ENCODE assay signal across 22 cellular contexts in the genomic region with DNA sequence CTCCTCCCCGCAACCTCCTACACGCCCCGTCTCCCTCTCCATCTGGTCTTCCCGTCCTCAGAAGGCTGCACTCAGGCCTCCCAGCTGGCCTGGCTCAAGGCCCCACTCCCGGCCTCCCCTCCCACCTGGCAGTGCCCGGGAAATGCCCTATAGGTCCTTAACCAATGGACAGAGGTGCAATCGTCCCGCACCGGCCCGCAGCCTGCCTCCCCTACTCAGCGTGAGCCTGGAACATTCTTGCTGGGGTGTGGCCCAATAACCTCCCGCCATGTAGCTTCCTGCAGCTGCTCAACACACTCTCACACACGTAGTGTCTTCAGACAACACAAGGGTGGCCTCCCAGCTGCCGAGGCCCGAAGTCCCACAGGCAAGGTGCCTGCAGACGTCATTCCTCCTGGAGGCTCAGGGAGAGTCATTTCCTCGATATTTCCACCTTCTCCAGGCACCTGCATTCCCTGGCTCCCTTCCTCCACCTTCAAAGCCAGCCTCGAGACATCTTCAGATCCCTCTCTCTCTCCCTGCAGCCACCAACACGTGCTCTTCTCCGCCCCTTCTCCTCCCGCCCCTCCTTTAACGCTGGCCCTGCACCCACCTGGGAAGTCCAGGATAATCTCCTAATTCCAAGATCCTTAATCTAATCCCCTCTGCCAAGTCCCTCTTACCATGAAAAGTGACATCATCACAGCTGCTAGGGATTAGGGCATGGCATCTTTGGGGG. TPM values are rescaled to one million over a fixed set of nuclear protein-coding genes. Genes with fewer than 3 reads are reported as not detected.
DNase-seq lines count a peak whose midpoint lies in the region; ATAC-seq and TF ChIP-seq lines count a peak whose summit lies in the region.
"Had no signal": no experiment of that assay in that cellular context is flagged by ENCODE, and none has a peak within 500 bp of the region (broad histone marks: within the 10 kb centered on the region; RNA-seq: fewer than 3 reads in every experiment).

No MANE protein-coding gene starts in this region.

- no peak overlapping the region for H3K4me3 ChIP-seq in cardiac fibroblast (replicated peaks in 1 of 2; ENCODE audit: low read depth in 2 of 2, low read length in 2 of 2)
- H3K4me3 ChIP-seq: heart right ventricle, SJSA1, tibial nerve had no signal

- H3K27me3 Mint-ChIP-seq in progenitor cell of endocrine pancreas, result peaks cover 35% of the 10 kb centered on the region

- no peaks in the 10 kb centered on the region for H3K9me3 Mint-ChIP-seq in progenitor cell of endocrine pancreas (ENCODE audit: low read depth)
- H3K9me3 Mint-ChIP-seq: activated T-helper 2 cell treated with anti-CD3 and anti-CD28 coated beads, Interferon-gamma antibody, Interleukin-2, Interleukin-4, amounts not matched to agents 10 μg/mL and 5 μg/mL and 100 μg/mL, durations not matched to agents 14 hours and 24 hours and 36 hours; T-helper 2 cell treated with Interferon-gamma antibody and Interleukin-4, amounts not matched to agents 5 μg/mL and 100 μg/mL, for 36 hours had no signal

- no peak overlapping the region for H3K27ac Mint-ChIP-seq in progenitor cell of endocrine pancreas
- H3K27ac Mint-ChIP-seq: activated T-helper 2 cell treated with anti-CD3 and anti-CD28 coated beads, Interferon-gamma antibody, Interleukin-2, Interleukin-4, amounts not matched to agents 10 μg/mL and 5 μg/mL and 100 μg/mL, durations not matched to agents 14 hours and 24 hours and 36 hours; T-helper 2 cell treated with Interferon-gamma antibody and Interleukin-4, amounts not matched to agents 5 μg/mL and 100 μg/mL, for 36 hours had no signal

- H3K4me1 Mint-ChIP-seq in progenitor cell of endocrine pancreas (ENCODE audit: low read depth), result peaks cover 4% of the 10 kb centered on the region

- no peak for TF ChIP-seq EP300 in Ishikawa (IDR thresholded peaks at IDR 0.05; ENCODE audit: borderline replicate concordance)

- no peak for TF ChIP-seq RAD21 in Ishikawa (IDR thresholded peaks at IDR 0.05; ENCODE audit: low read depth)

- DNase-seq in DMS53 (lab: John Stamatoyannopoulos, UW) (peak; percentile 19), DMS53 treated with DMSO at 0.1 percent for 48 hours (lab: John Stamatoyannopoulos, UW; ENCODE audit: unreplicated experiment) (no peak), cardiac fibroblast (ENCODE audit: low read depth in 2 of 2) (peak; percentile 5 to 9), myocyte (ENCODE audit: low read depth) (peak; percentile 68), progenitor cell of endocrine pancreas (ENCODE audit: low spot score, unreplicated experiment) (no peak)
- DNase-seq: activated CD4-positive, alpha-beta T cell treated with anti-CD3 and anti-CD28 coated beads for 1 hour; central memory CD4-positive, alpha-beta T cell; DMS79 treated with DMSO at 0.1 percent for 48 hours; effector CD8-positive, alpha-beta T cell; heart right ventricle; IMR-90; mesenchymal stem cell; MV-4-11; NCI-H1930; stimulated activated naive CD4-positive, alpha-beta T cell had no signal

- no peaks in the 10 kb centered on the region for H3K36me3 Mint-ChIP-seq in progenitor cell of endocrine pancreas (ENCODE audit: insufficient read depth)

- no peak for TF ChIP-seq POLR2A in GM18505 (IDR thresholded peaks at IDR 0.05; ENCODE audit: borderline replicate concordance, extremely low read depth, insufficient read depth, insufficient read length)

- H3K4me3 Mint-ChIP-seq in progenitor cell of endocrine pancreas (ENCODE audit: low read depth), result no peak overlapping the region
- H3K4me3 Mint-ChIP-seq: T-helper 2 cell treated with Interferon-gamma antibody and Interleukin-4, amounts not matched to agents 5 μg/mL and 100 μg/mL, for 36 hours had no signal

- TF ChIP-seq CTCF in cardiac fibroblast (IDR thresholded peaks at IDR 0.05; ENCODE audit: low read depth, low read length) (no peak), progenitor cell of endocrine pancreas (IDR thresholded peaks at IDR 0.05; ENCODE audit: unreplicated experiment) (no peak)

- ATAC-seq in HG03175 (IDR thresholded peaks at IDR 0.05; ENCODE audit: unreplicated experiment), result no peak
- no peak for ATAC-seq in GM18505 (IDR thresholded peaks at IDR 0.05; ENCODE audit: unreplicated experiment)

TF ChIP-seq in Ishikawa, 13 proteins besides CTCF, POLR2A, EP300 and RAD21:
- TF ChIP-seq ZBTB7A (IDR thresholded peaks at IDR 0.05; ENCODE audit: low read depth), result no peak
- TF ChIP-seq, protein P1, sequence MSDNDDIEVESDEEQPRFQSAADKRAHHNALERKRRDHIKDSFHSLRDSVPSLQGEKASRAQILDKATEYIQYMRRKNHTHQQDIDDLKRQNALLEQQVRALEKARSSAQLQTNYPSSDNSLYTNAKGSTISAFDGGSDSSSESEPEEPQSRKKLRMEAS (IDR thresholded peaks at IDR 0.05), result 0 out of 2 replicates have a peak, but pooled peaks have one; percentile 33
TF ChIP-seq in Ishikawa: peak in this region for 1.

RNA-seq across cellular contexts. Expression of a gene that starts 56.2 kb away (rescaled TPM):
- total RNA-seq in myocyte (8.7 and 9.9 TPM in 2 replicates), progenitor cell of endocrine pancreas (2.9 and 3.0 TPM in 2 replicates)
- 7.5 TPM for polyA plus RNA-seq in myocyte (2012)
- total RNA-seq: activated T-helper 2 cell treated with anti-CD3 and anti-CD28 coated beads, Interferon-gamma antibody, Interleukin-2, Interleukin-4, amounts not matched to agents 10 μg/mL and 5 μg/mL and 100 μg/mL, durations not matched to agents 14 hours and 24 hours and 36 hours; SJSA1 had no signal

Comparison
In these comparisons a context has a peak if more than half of its experiments do, and no peak if none do; other contexts are left out.
1. DNase-seq: peak in DMS53 (single experiment), cardiac fibroblast (2 of 2) and myocyte (single experiment); none in DMS53 treated with DMSO at 0.1 percent for 48 hours (single experiment) and progenitor cell of endocrine pancreas (single experiment).